8 cellular contexts compared by ENCODE assay signal in genomic region chr1:205749094-205749825, GRCh38. TPM values are rescaled to one million over a fixed set of nuclear protein-coding genes. Genes with fewer than 3 reads are reported as not detected.
DNase-seq lines count a peak whose midpoint lies in the region; ATAC-seq, FAIRE-seq and TF ChIP-seq lines count a peak whose summit lies in the region.

No MANE protein-coding gene starts in this region.

- H3K36me3 ChIP-seq in right atrium auricular region (no peaks in the 10 kb centered on the region), psoas muscle (ENCODE audit: insufficient read depth in 1 of 2, low read depth in 1 of 2) (no peaks in the 10 kb centered on the region), urinary bladder (ENCODE audit: insufficient read depth) (no peaks in the 10 kb centered on the region)

- H3K27ac ChIP-seq in angular gyrus (ENCODE audit: low read depth, low read length) (peak overlapping the region; percentile 98), right atrium auricular region (peak overlapping the region; percentile 99 to 100), psoas muscle (peak overlapping the region; percentile 90), urinary bladder (ENCODE audit: low read depth) (peak overlapping the region; percentile 99)

- H3K4me3 ChIP-seq in right atrium auricular region (peak overlapping the region; percentile 92 to 97), psoas muscle (peak overlapping the region; percentile 77), urinary bladder (ENCODE audit: low read depth, low read length) (peak overlapping the region; percentile 94)

- peak in 1 of 2 donors; percentile 33 for TF ChIP-seq CTCF in right atrium auricular region (IDR thresholded peaks at IDR 0.05)
- TF ChIP-seq CTCF in psoas muscle (IDR thresholded peaks at IDR 0.05): no peak

- H3K27me3 ChIP-seq in right atrium auricular region: no peaks in the 10 kb centered on the region
- no peaks in the 10 kb centered on the region for H3K27me3 ChIP-seq in psoas muscle (ENCODE audit: insufficient read depth in 3 of 3, low read length in 2 of 3)

- 0 to 1% (median 1%) methylated on average over 32 to 63 of the region's 64 CpGs for WGBS in psoas muscle, 3 donors
- under 1% methylated on average over 64 of the region's 64 CpGs for WGBS in urinary bladder

- DNase-seq in GM18507 (ENCODE audit: extremely low spot score, insufficient read length, low read depth): peak; percentile 87
- DNase-seq in NCI-H187 treated with DMSO at 0.1 percent for 48 hours (lab: John Stamatoyannopoulos, UW): peak; percentile 76
- peak; percentile 88 to 97 (median 94) for DNase-seq in T-helper 2 cell
- DNase-seq in right atrium auricular region (ENCODE audit: low spot score): peak; percentile 93
- peak; percentile 95 to 96 for DNase-seq in psoas muscle

- H3K9me3 ChIP-seq in right atrium auricular region: no peaks in the 10 kb centered on the region
- H3K9me3 ChIP-seq in psoas muscle: no peaks in the 10 kb centered on the region

- peak; percentile 89 for FAIRE-seq in GM18507 (lab: Jason Lieb, UNC)

- ATAC-seq in HG02970 (IDR thresholded peaks at IDR 0.05; ENCODE audit: low FRiP score, unreplicated experiment) (peak; percentile 73), psoas muscle (peak; percentile 85 to 89 (median 87))

- peaks cover 0 to 35% of the 10 kb centered on the region in 2 donors for H3K4me1 ChIP-seq in right atrium auricular region
- peaks cover 33% of the 10 kb centered on the region for H3K4me1 ChIP-seq in psoas muscle
- no peaks in the 10 kb centered on the region for H3K4me1 ChIP-seq in urinary bladder (ENCODE audit: insufficient read depth)

- intact Hi-C loops in psoas muscle (cut with DNase I): no loop called here

RNA-seq across cellular contexts. Expression of gene NUCKS1, which starts 0.7 kb away (rescaled TPM):
- total RNA-seq in right atrium auricular region (100 to 1,000 TPM; 109 to 128 TPM), psoas muscle (100 to 1,000 TPM; 140 to 174 (median 151) TPM), urinary bladder (287 TPM)
- polyA plus RNA-seq in psoas muscle (10 to 100 TPM; 28.3 to 53.2 (median 35.3) TPM), urinary bladder (79.9 TPM)

RNA-seq across cellular contexts. Expression of gene RAB29, which starts 26.0 kb away (rescaled TPM):
- total RNA-seq in right atrium auricular region (10 to 100 TPM; 17.7 to 18.6 TPM), psoas muscle (1 to 10 TPM; 5.9 to 8.3 (median 6.4) TPM), urinary bladder (5.1 TPM)
- polyA plus RNA-seq in psoas muscle (10 to 100 TPM in 1 of 3 donors, 1 to 10 TPM in 2; 5.3 to 20.5 (median 5.5) TPM), urinary bladder (24.1 TPM)

Comparison
In these comparisons a context has a peak if more than half of its experiments do, and no peak if none do; other contexts are left out.
1. Peak in every context shown above with its lines: DNase-seq, ATAC-seq, H3K4me3 ChIP-seq and H3K27ac ChIP-seq.